ENCODE assay signal across 14 cellular contexts in genomic region chr2:8441371-8441770, GRCh38.
DNase-seq lines count a peak whose midpoint lies in the region; ATAC-seq, FAIRE-seq and TF ChIP-seq lines count a peak whose summit lies in the region.
"Had no signal": no experiment of that assay in that cellular context is flagged by ENCODE, and none has a peak within 500 bp of the region (broad histone marks: within the 10 kb centered on the region; RNA-seq: fewer than 3 reads in every experiment).

No MANE protein-coding gene starts in this region.

- H3K4me3 ChIP-seq in neuronal stem cell (ENCODE audit: low read length in 2 of 2) (no peak overlapping the region), osteoblast (ENCODE audit: insufficient read depth, low read length) (no peak overlapping the region)
- H3K4me3 ChIP-seq: GM12878, GM23338 had no signal

- H4K91ac ChIP-seq in neuronal stem cell (ENCODE audit: low read depth, low read length, poor library complexity), result no peak overlapping the region

- ATAC-seq in stimulated activated memory B cell treated with anti-CD40 and anti-IgM and Interleukin-4, amounts not matched to agents 10 μg/mL and 1 μg/mL and 100 μg/mL, for 72 hours, result no peak
- ATAC-seq in HG03025 (IDR thresholded peaks at IDR 0.05; ENCODE audit: low FRiP score, unreplicated experiment), result no peak
- ATAC-seq: GM23338 had no signal

- no peak overlapping the region for H3K4me2 ChIP-seq in neuronal stem cell (ENCODE audit: insufficient read depth, low read length, poor library complexity, severe bottlenecking)
- H3K4me2 ChIP-seq in osteoblast (ENCODE audit: insufficient read depth, low read length), result no peak overlapping the region
- H3K4me2 ChIP-seq: GM23338 had no signal

- no peak overlapping the region for H2BK15ac ChIP-seq in neuronal stem cell (ENCODE audit: low read length)

- no peak overlapping the region for H2BK120ac ChIP-seq in neuronal stem cell (ENCODE audit: low read depth, low read length)

- intact Hi-C loops in activated CD4-positive, alpha-beta memory T cell treated with anti-CD3 and anti-CD28 coated beads for 36 hours (cut with micrococcal nuclease), result no loop called here

- POLR2A ChIA-PET in activated CD4-positive, alpha-beta memory T cell treated with anti-CD3 and anti-CD28 coated beads, Interleukin-2, amount 10 ng/mL, durations not matched to agents 7 days and 5 days (lab: Charles Lee), result interaction anchor here (0.7 kb wide), 1 partner anchor 16 kb away, joined by 3 read pairs; no protein-coding TSS in a partner anchor
- POLR2A ChIA-PET in activated CD4-positive, alpha-beta memory T cell treated with anti-CD3 and anti-CD28 coated beads for 36 hours (lab: Charles Lee), result interaction anchor here (0.6 kb wide), 1 partner anchor 104 kb away, joined by 3 read pairs; no protein-coding TSS in a partner anchor

- H3K4me1 ChIP-seq in neuronal stem cell (ENCODE audit: control insufficient read depth in 2 of 2, insufficient read depth in 1 of 2, low read depth in 1 of 2, low read length in 2 of 2) (peaks cover 0 to 2% of the 10 kb centered on the region in 2 donors), osteoblast (ENCODE audit: insufficient read depth, low read length) (no peaks in the 10 kb centered on the region)

- peak overlapping the region; percentile 15 for H3K18ac ChIP-seq in neuronal stem cell (ENCODE audit: low read length)

- H2BK12ac ChIP-seq in neuronal stem cell (ENCODE audit: low read length), result no peak overlapping the region

- H3K23ac ChIP-seq in neuronal stem cell (ENCODE audit: low read depth, low read length, poor library complexity), result no peak overlapping the region

- H3K27ac Mint-ChIP-seq in activated CD4-positive, alpha-beta memory T cell treated with anti-CD3 and anti-CD28 coated beads, Interleukin-2, amount 10 ng/mL, durations not matched to agents 7 days and 5 days, result no peak overlapping the region
- H3K27ac Mint-ChIP-seq in activated CD4-positive, alpha-beta memory T cell treated with anti-CD3 and anti-CD28 coated beads for 36 hours, result no peak overlapping the region
- no peak overlapping the region for H3K27ac Mint-ChIP-seq in stimulated activated memory B cell treated with anti-CD40 and anti-IgM and Interleukin-4, amounts not matched to agents 10 μg/mL and 1 μg/mL and 100 μg/mL, for 72 hours
- H3K27ac Mint-ChIP-seq: GM23338 had no signal

- peak; percentile 21 for FAIRE-seq in GM12892 (lab: Jason Lieb, UNC)

- H3K36me3 Mint-ChIP-seq in activated CD4-positive, alpha-beta memory T cell treated with anti-CD3 and anti-CD28 coated beads, Interleukin-2, amount 10 ng/mL, durations not matched to agents 7 days and 5 days (ENCODE audit: low read depth), result peaks cover 37% of the 10 kb centered on the region
- H3K36me3 Mint-ChIP-seq in activated CD4-positive, alpha-beta memory T cell treated with anti-CD3 and anti-CD28 coated beads for 36 hours, result peaks cover 3% of the 10 kb centered on the region
- no peaks in the 10 kb centered on the region for H3K36me3 Mint-ChIP-seq in stimulated activated memory B cell treated with anti-CD40 and anti-IgM and Interleukin-4, amounts not matched to agents 10 μg/mL and 1 μg/mL and 100 μg/mL, for 72 hours
- H3K36me3 Mint-ChIP-seq: IgD-negative memory B cell had no signal

- H3K27me3 Mint-ChIP-seq in activated CD4-positive, alpha-beta memory T cell treated with anti-CD3 and anti-CD28 coated beads, Interleukin-2, amount 10 ng/mL, durations not matched to agents 7 days and 5 days, result peaks cover 3% of the 10 kb centered on the region
- H3K27me3 Mint-ChIP-seq in activated CD4-positive, alpha-beta memory T cell treated with anti-CD3 and anti-CD28 coated beads for 36 hours, result no peaks in the 10 kb centered on the region
- peaks cover 46% of the 10 kb centered on the region for H3K27me3 Mint-ChIP-seq in stimulated activated memory B cell treated with anti-CD40 and anti-IgM and Interleukin-4, amounts not matched to agents 10 μg/mL and 1 μg/mL and 100 μg/mL, for 72 hours
- H3K27me3 Mint-ChIP-seq: CD8-positive, alpha-beta memory T cell had no signal

- no peak overlapping the region for H3K9ac ChIP-seq in neuronal stem cell (ENCODE audit: low read depth, low read length, poor library complexity)

- no peak overlapping the region for H4K8ac ChIP-seq in neuronal stem cell (ENCODE audit: low read depth, low read length)

- no peak overlapping the region for H2AK5ac ChIP-seq in neuronal stem cell (ENCODE audit: low read depth, low read length)

- H3K79me2 ChIP-seq in osteoblast (ENCODE audit: insufficient read depth, low read length), result no peaks in the 10 kb centered on the region

- H3K27ac ChIP-seq in neuronal stem cell (replicated peaks; ENCODE audit: low read length) (no peak overlapping the region), osteoblast (ENCODE audit: low read depth, low read length) (no peak overlapping the region)
- H3K27ac ChIP-seq: 22Rv1 had no signal

- TF ChIP-seq POLR2A in GM12892 (IDR thresholded peaks at IDR 0.05; ENCODE audit: low read depth, low read length), result no peak

- WGBS in neuronal stem cell (ENCODE audit: extremely low coverage in 2 of 2, insufficient read length in 2 of 2, insufficient replicate concordance in 1 of 2), 2 donors, result no CpG with 5 or more reads among the region's 12 CpGs

- no peak overlapping the region for H3K4me3 Mint-ChIP-seq in activated CD4-positive, alpha-beta memory T cell treated with anti-CD3 and anti-CD28 coated beads, Interleukin-2, amount 10 ng/mL, durations not matched to agents 7 days and 5 days
- no peak overlapping the region for H3K4me3 Mint-ChIP-seq in activated CD4-positive, alpha-beta memory T cell treated with anti-CD3 and anti-CD28 coated beads for 36 hours
- no peak overlapping the region for H3K4me3 Mint-ChIP-seq in stimulated activated memory B cell treated with anti-CD40 and anti-IgM and Interleukin-4, amounts not matched to agents 10 μg/mL and 1 μg/mL and 100 μg/mL, for 72 hours
- H3K4me3 Mint-ChIP-seq: GM23338 had no signal

- no peak overlapping the region for H2BK5ac ChIP-seq in neuronal stem cell (ENCODE audit: low read length)

- H3K27me3 ChIP-seq in neuronal stem cell (ENCODE audit: control insufficient read depth in 3 of 3, insufficient read depth in 3 of 3, low read depth in 1 of 3, low read length in 3 of 3) (no peaks in the 10 kb centered on the region), osteoblast (ENCODE audit: insufficient read depth, low read length) (no peaks in the 10 kb centered on the region)

- peaks cover 24% of the 10 kb centered on the region for H3K4me1 Mint-ChIP-seq in activated CD4-positive, alpha-beta memory T cell treated with anti-CD3 and anti-CD28 coated beads, Interleukin-2, amount 10 ng/mL, durations not matched to agents 7 days and 5 days
- peaks cover 10% of the 10 kb centered on the region for H3K4me1 Mint-ChIP-seq in activated CD4-positive, alpha-beta memory T cell treated with anti-CD3 and anti-CD28 coated beads for 36 hours (ENCODE audit: low read depth)
- peaks cover 46% of the 10 kb centered on the region for H3K4me1 Mint-ChIP-seq in stimulated activated memory B cell treated with anti-CD40 and anti-IgM and Interleukin-4, amounts not matched to agents 10 μg/mL and 1 μg/mL and 100 μg/mL, for 72 hours

- no peaks in the 10 kb centered on the region for H3K79me1 ChIP-seq in neuronal stem cell (ENCODE audit: low read depth, low read length)

- H2AFZ ChIP-seq in neuronal stem cell (ENCODE audit: low read length) (no peak overlapping the region), osteoblast (ENCODE audit: low read length) (no peak overlapping the region)
- H2AFZ ChIP-seq: GM23338 had no signal

- no peaks in the 10 kb centered on the region for H4K20me1 ChIP-seq in osteoblast (ENCODE audit: insufficient read depth, low read length)

- H3K9me3 ChIP-seq in neuronal stem cell (replicated peaks in 1 of 2; ENCODE audit: control insufficient read depth in 2 of 2, insufficient read depth in 1 of 2, low read depth in 1 of 2, low read length in 2 of 2) (peaks cover 0 to 3% of the 10 kb centered on the region in 2 donors), osteoblast (ENCODE audit: low read depth, low read length) (no peaks in the 10 kb centered on the region)

- H3K9me3 Mint-ChIP-seq in activated CD4-positive, alpha-beta memory T cell treated with anti-CD3 and anti-CD28 coated beads, Interleukin-2, amount 10 ng/mL, durations not matched to agents 7 days and 5 days, result no peaks in the 10 kb centered on the region
- H3K9me3 Mint-ChIP-seq in activated CD4-positive, alpha-beta memory T cell treated with anti-CD3 and anti-CD28 coated beads for 36 hours, result no peaks in the 10 kb centered on the region
- H3K9me3 Mint-ChIP-seq in stimulated activated memory B cell treated with anti-CD40 and anti-IgM and Interleukin-4, amounts not matched to agents 10 μg/mL and 1 μg/mL and 100 μg/mL, for 72 hours, result no peaks in the 10 kb centered on the region
- H3K9me3 Mint-ChIP-seq: CD8-positive, alpha-beta memory T cell; IgD-negative memory B cell had no signal

- CTCF ChIA-PET in activated CD4-positive, alpha-beta memory T cell treated with anti-CD3 and anti-CD28 coated beads, Interleukin-2, amount 10 ng/mL, durations not matched to agents 7 days and 5 days (lab: Charles Lee), result interaction anchor here (0.6 kb wide), 1 partner anchor 1505 kb away, joined by 3 read pairs; no protein-coding TSS in a partner anchor
- CTCF ChIA-PET in activated CD4-positive, alpha-beta memory T cell treated with anti-CD3 and anti-CD28 coated beads for 36 hours (lab: Charles Lee), result interaction anchor here (0.7 kb wide), 1 partner anchor 596 kb away, joined by 3 read pairs; no protein-coding TSS in a partner anchor

- no peak for TF ChIP-seq CTCF in osteoblast (IDR thresholded peaks at IDR 0.05; ENCODE audit: extremely low read depth, low read depth, low read length)

- DNase-seq in activated CD4-positive, alpha-beta memory T cell treated with anti-CD3 and anti-CD28 coated beads, Interleukin-2, amount 10 ng/mL, durations not matched to agents 7 days and 5 days, result peak; percentile 8
- no peak for DNase-seq in activated CD4-positive, alpha-beta memory T cell treated with anti-CD3 and anti-CD28 coated beads for 36 hours
- DNase-seq in GM12892 (ENCODE audit: insufficient read length), result no peak
- DNase-seq in islet precursor cell, result peak; percentile 27
- no peak for DNase-seq in neuronal stem cell (ENCODE audit: low spot score)
- DNase-seq in osteoblast (ENCODE audit: insufficient read length, low spot score, missing footprints), result no peak
- DNase-seq: CD8-positive, alpha-beta memory T cell; H7 had no signal

- H3K36me3 ChIP-seq in neuronal stem cell (replicated peaks in 1 of 2; ENCODE audit: control insufficient read depth in 2 of 2, insufficient read depth in 2 of 2, low read length in 2 of 2) (no peaks in the 10 kb centered on the region), osteoblast (ENCODE audit: insufficient read depth, low read length) (no peaks in the 10 kb centered on the region)

- no peak overlapping the region for H3K4ac ChIP-seq in neuronal stem cell (ENCODE audit: low read length)

- H3K14ac ChIP-seq in neuronal stem cell (ENCODE audit: low read length), result no peak overlapping the region

Comparison
In these comparisons a context has a peak if more than half of its experiments do, and no peak if none do; other contexts are left out.
1. DNase-seq: peak in activated CD4-positive, alpha-beta memory T cell treated with anti-CD3 and anti-CD28 coated beads, Interleukin-2, amount 10 ng/mL, durations not matched to agents 7 days and 5 days (single experiment) and islet precursor cell (single experiment); none in activated CD4-positive, alpha-beta memory T cell treated with anti-CD3 and anti-CD28 coated beads for 36 hours (single experiment), GM12892 (single experiment), neuronal stem cell (single experiment) and osteoblast (single experiment).